8 cellular contexts compared by ENCODE assay signal in the genomic region with DNA sequence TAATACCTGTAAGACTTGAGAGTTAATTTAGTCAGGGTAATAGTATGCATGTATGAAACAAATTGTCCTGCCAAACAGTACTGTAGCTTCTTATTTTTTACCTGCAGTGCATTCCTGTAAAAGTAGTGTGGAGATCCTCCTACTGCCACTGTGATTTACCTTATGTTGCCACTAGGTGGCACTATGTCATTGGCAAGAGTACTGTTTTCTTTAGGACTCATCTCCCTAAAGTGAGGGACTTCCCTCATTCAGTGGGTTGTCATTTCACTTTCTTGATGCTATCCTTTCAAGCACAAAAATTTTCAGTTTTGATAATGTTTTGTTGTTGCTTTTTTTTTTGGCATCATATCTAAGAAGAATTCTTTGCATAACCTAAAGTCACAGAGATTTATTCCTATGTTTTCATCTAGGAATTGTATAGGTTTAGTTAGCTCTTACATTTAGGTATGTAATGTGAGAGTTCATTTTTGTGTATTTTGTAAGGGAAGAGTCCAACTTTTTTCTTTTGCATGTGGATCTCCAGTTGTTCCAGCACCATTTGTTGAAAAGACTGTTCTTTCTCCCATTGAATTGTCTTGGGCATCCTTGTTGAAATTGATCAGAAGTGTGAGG.
DNase-seq lines count a peak whose midpoint lies in the region; ATAC-seq lines count a peak whose summit lies in the region.

No MANE protein-coding gene starts in this region.

- DNase-seq in SIG-M5 treated with dmso at 0.1 percent for 504 hours (lab: John Stamatoyannopoulos, UW; ENCODE audit: unreplicated experiment) = peak; percentile 75
- no peak for DNase-seq in SIG-M5 (lab: John Stamatoyannopoulos, UW)
- peak; percentile 74 for DNase-seq in NCI-H1694 (lab: John Stamatoyannopoulos, UW)
- DNase-seq in T1000 (lab: John Stamatoyannopoulos, UW) = peak; percentile 37
- DNase-seq in central memory CD4-positive, alpha-beta T cell = peak; percentile 65
- DNase-seq in left kidney (ENCODE audit: low read depth, low spot score) = peak; percentile 93
- peak; percentile 41 for DNase-seq in stimulated activated CD8-positive, alpha-beta memory T cell treated with anti-CD3 and anti-CD28 coated beads, Interleukin-12 subunit alpha, Interleukin-12 subunit beta, amount 100 ng/mL, for 1 hour (ENCODE audit: low read depth)

- peak; percentile 81 for ATAC-seq in HG02759 (IDR thresholded peaks at IDR 0.05; ENCODE audit: unreplicated experiment)
